10 cellular contexts compared by ENCODE assay signal in genomic region chr19:38209671-38210457, GRCh38. TPM values are rescaled to one million over a fixed set of nuclear protein-coding genes. Genes with fewer than 3 reads are reported as not detected.
DNase-seq lines count a peak whose midpoint lies in the region; ATAC-seq and TF ChIP-seq lines count a peak whose summit lies in the region.
"Had no signal": no experiment of that assay in that cellular context is flagged by ENCODE, and none has a peak within 500 bp of the region (broad histone marks: within the 10 kb centered on the region; RNA-seq: fewer than 3 reads in every experiment).

No MANE protein-coding gene starts in this region.

- peaks cover 0 to 6% (median 2%) of the 10 kb centered on the region in 4 donors for H3K36me3 ChIP-seq in transverse colon

- TF ChIP-seq POLR2A in transverse colon (IDR thresholded peaks at IDR 0.05): peak; percentile 42

- H3K9me3 Mint-ChIP-seq in dendritic cell treated with granulocyte-macrophage colony-stimulating factor and Interleukin-4, amounts not matched to agents 40 ng/mL and 50 ng/mL, for 4 days: no peaks in the 10 kb centered on the region
- H3K9me3 Mint-ChIP-seq in natural killer cell: peaks cover 0 to 4% of the 10 kb centered on the region in 2 donors

- DNase-seq in NCI-H1092 treated with DMSO at 0.1 percent for 48 hours (lab: John Stamatoyannopoulos, UW) (peak; percentile 19), NCI-H1092 (lab: John Stamatoyannopoulos, UW) (no peak), lung microvascular endothelial cell (ENCODE audit: low read depth in 2 of 2) (peak; percentile 33 to 65), transverse colon (peak; percentile 47), natural killer cell (no peak), NCI-H2196 treated with DMSO at 0.1 percent for 48 hours (lab: John Stamatoyannopoulos, UW; ENCODE audit: unreplicated experiment) (no peak), iPS-NIHi11 (ENCODE audit: low spot score) (no peak)

- no peak for ATAC-seq in natural killer cell

- intact Hi-C loops in dendritic cell treated with granulocyte-macrophage colony-stimulating factor and Interleukin-4, amounts not matched to agents 40 ng/mL and 50 ng/mL, for 4 days (cut with micrococcal nuclease): no loop called here
- intact Hi-C loops in transverse colon (cut with DNase I; ENCODE audit: low total_unique reads): no loop called here
- intact Hi-C loops in natural killer cell (cut with micrococcal nuclease): no loop called here

- no peaks in the 10 kb centered on the region for H3K9me3 ChIP-seq in transverse colon

- peaks cover 33% of the 10 kb centered on the region for H3K36me3 Mint-ChIP-seq in dendritic cell treated with granulocyte-macrophage colony-stimulating factor and Interleukin-4, amounts not matched to agents 40 ng/mL and 50 ng/mL, for 4 days (ENCODE audit: low read depth)
- H3K36me3 Mint-ChIP-seq in natural killer cell: no peaks in the 10 kb centered on the region

- TF ChIP-seq CTCF in transverse colon (IDR thresholded peaks at IDR 0.05) (no peak), natural killer cell (IDR thresholded peaks at IDR 0.05) (no peak)

- peaks cover 56% of the 10 kb centered on the region for H3K27me3 ChIP-seq in transverse colon

- H3K4me3 Mint-ChIP-seq in dendritic cell treated with granulocyte-macrophage colony-stimulating factor and Interleukin-4, amounts not matched to agents 40 ng/mL and 50 ng/mL, for 4 days: peak overlapping the region; percentile 25
- no peak overlapping the region for H3K4me3 Mint-ChIP-seq in natural killer cell

- no peak for TF ChIP-seq EP300 in transverse colon (IDR thresholded peaks at IDR 0.05; ENCODE audit: low read depth)

- peak overlapping the region; percentile 19 to 70 (median 42) for H3K27ac ChIP-seq in transverse colon
- H3K27ac ChIP-seq: C4-2B had no signal

- no peak overlapping the region for H3K27ac Mint-ChIP-seq in dendritic cell treated with granulocyte-macrophage colony-stimulating factor and Interleukin-4, amounts not matched to agents 40 ng/mL and 50 ng/mL, for 4 days
- H3K27ac Mint-ChIP-seq in natural killer cell: no peak overlapping the region

- H3K4me3 ChIP-seq in transverse colon: peak overlapping the region in 1 of 4 donors; percentile 29

- WGBS in transverse colon (ENCODE audit: low coverage in 1 of 2), 2 donors: 5 to 12% methylated on average over 7 to 30 of the region's 30 CpGs

- peaks cover 11 to 29% (median 16%) of the 10 kb centered on the region in 4 donors for H3K4me1 ChIP-seq in transverse colon

- peaks cover 64% of the 10 kb centered on the region for H3K27me3 Mint-ChIP-seq in dendritic cell treated with granulocyte-macrophage colony-stimulating factor and Interleukin-4, amounts not matched to agents 40 ng/mL and 50 ng/mL, for 4 days
- H3K27me3 Mint-ChIP-seq in natural killer cell (ENCODE audit: low read depth in 2 of 2): peaks cover 19 to 29% of the 10 kb centered on the region in 2 donors

- H3K4me1 Mint-ChIP-seq in dendritic cell treated with granulocyte-macrophage colony-stimulating factor and Interleukin-4, amounts not matched to agents 40 ng/mL and 50 ng/mL, for 4 days (ENCODE audit: low read depth): peaks cover 28% of the 10 kb centered on the region
- peaks cover 9 to 26% of the 10 kb centered on the region in 2 donors for H3K4me1 Mint-ChIP-seq in natural killer cell

- in situ Hi-C loops in transverse colon (cut with MboI; ENCODE audit: low pct_ligation_motif_present in 1 of 4, low pct_unique_long_range_greater_than_20kb in 1 of 4, low sequenced_read_pairs in 3 of 4): loop anchor here in 1 of 4 donors (25.0 kb wide), 1 partner anchor 323 kb away; no protein-coding TSS in a partner anchor

RNA-seq across cellular contexts. Expression of gene DPF1, which starts 14.2 kb away (rescaled TPM):
- total RNA-seq in lung microvascular endothelial cell: under 0.01 and 0.22 TPM in 2 replicates
- total RNA-seq in transverse colon: not detected
- not detected for total RNA-seq in natural killer cell

RNA-seq across cellular contexts. Expression of gene PPP1R14A, which starts 46.3 kb away (rescaled TPM):
- total RNA-seq in lung microvascular endothelial cell (1.6 and 2.6 TPM in 2 replicates), transverse colon (100 to 1,000 TPM in 2 of 4 donors, 10 to 100 TPM in 2; 41.5 to 116 (median 80.0) TPM), natural killer cell (1 to 10 TPM in 2 of 3 donors, not detected in 1; 1.1 to 1.6 TPM)
- total RNA-seq: RPMI7951 had no signal

RNA-seq across cellular contexts. Expression of gene SPINT2, which starts 54.5 kb away (rescaled TPM):
- total RNA-seq in lung microvascular endothelial cell: 26.8 and 27.0 TPM in 2 replicates
- 1,000 to 10,000 TPM in 2 of 4 donors, 100 to 1,000 TPM in 2; 396 to 1,376 (median 946) TPM for total RNA-seq in transverse colon
- total RNA-seq in natural killer cell: 10 to 100 TPM in 1 of 3 donors, 1 to 10 TPM in 2; 2.7 to 13.7 (median 6.9) TPM

Comparison
In these comparisons a context has a peak if more than half of its experiments do, and no peak if none do; other contexts are left out.
1. DNase-seq: peak in NCI-H1092 treated with DMSO at 0.1 percent for 48 hours (single experiment), lung microvascular endothelial cell (2 of 2) and transverse colon (single experiment); none in NCI-H1092 (single experiment), natural killer cell (single experiment), NCI-H2196 treated with DMSO at 0.1 percent for 48 hours (single experiment) and iPS-NIHi11 (single experiment).
2. RNA of gene PPP1R14A, which starts 46.3 kb away (total RNA-seq): 41.5 to 116 TPM in transverse colon; 1.6 to 2.6 TPM in lung microvascular endothelial cell and 1.1 to 1.6 TPM in natural killer cell; every median in the first group is over 10 times any median in the second.
3. RNA of gene SPINT2, which starts 54.5 kb away (total RNA-seq): 396 to 1,376 TPM in transverse colon; 26.8 to 27.0 TPM in lung microvascular endothelial cell and 2.7 to 13.7 TPM in natural killer cell; every median in the first group is over 10 times any median in the second.